ENCODE assay signal across 11 cellular contexts in the genomic region with DNA sequence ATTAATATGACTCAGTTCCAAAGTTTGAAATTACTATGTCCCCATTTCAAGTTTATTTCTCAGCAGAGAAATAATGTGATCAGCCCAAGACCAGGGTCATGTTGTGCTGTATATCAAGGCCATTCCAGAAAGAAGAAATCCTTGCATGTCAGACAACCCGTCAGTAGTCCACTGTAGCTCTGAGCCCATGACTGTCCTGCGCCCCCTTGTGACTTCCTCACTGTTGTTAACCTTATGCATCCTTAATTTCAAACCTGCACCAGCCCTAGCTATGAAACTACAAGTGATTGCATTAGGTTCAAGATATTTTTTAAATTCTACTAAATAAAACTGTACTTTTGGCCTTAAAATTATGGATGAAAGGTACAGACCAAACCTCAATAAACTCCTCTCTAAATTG.
DNase-seq lines count a peak whose midpoint lies in the region; ATAC-seq, FAIRE-seq and TF ChIP-seq lines count a peak whose summit lies in the region.
"Had no signal": no experiment of that assay in that cellular context is flagged by ENCODE, and none has a peak within 500 bp of the region (broad histone marks: within the 10 kb centered on the region; RNA-seq: fewer than 3 reads in every experiment).

No MANE protein-coding gene starts in this region.

- ATAC-seq in stimulated activated naive CD8-positive, alpha-beta T cell treated with anti-CD3 and anti-CD28 coated beads, Interleukin-15, Interleukin-2, amounts not matched to agents 100 U/mL and 50 U/mL, for 24 hours, result no peak
- no peak for ATAC-seq in stimulated activated naive CD8-positive, alpha-beta T cell treated with anti-CD3 and anti-CD28 coated beads, Interleukin-15, amount 100 ng/mL, for 72 hours
- no peak for ATAC-seq in HG03520 (IDR thresholded peaks at IDR 0.05; ENCODE audit: unreplicated experiment)

- H4K20me1 ChIP-seq in endothelial cell of umbilical vein (replicated peaks; ENCODE audit: control insufficient read depth, extremely low read depth, insufficient read depth, low read length), result no peaks in the 10 kb centered on the region

- peak; percentile 3 for DNase-seq in stimulated activated naive CD8-positive, alpha-beta T cell treated with anti-CD3 and anti-CD28 coated beads, Interleukin-15, Interleukin-2, amounts not matched to agents 100 U/mL and 50 U/mL, for 24 hours
- DNase-seq in stimulated activated naive CD8-positive, alpha-beta T cell treated with anti-CD3 and anti-CD28 coated beads, Interleukin-15, amount 100 ng/mL, for 72 hours, result no peak
- DNase-seq in NCI-H226 (peak; percentile 17), endothelial cell of umbilical vein (ENCODE audit: low read depth, low spot score) (peak; percentile 11), GM12891 (ENCODE audit: insufficient read length, low spot score) (no peak), GM12892 (ENCODE audit: insufficient read length) (no peak)
- no peak for DNase-seq in activated naive CD4-positive, alpha-beta T cell treated with anti-CD3 and anti-CD28 coated beads for 36 hours
- DNase-seq: activated CD4-positive, CD25-positive, alpha-beta regulatory T cell; effector CD4-positive, alpha-beta T cell had no signal

- H3K27ac Mint-ChIP-seq in stimulated activated naive CD8-positive, alpha-beta T cell treated with anti-CD3 and anti-CD28 coated beads, Interleukin-15, amount 100 ng/mL, for 72 hours, result no peak overlapping the region
- no peak overlapping the region for H3K27ac Mint-ChIP-seq in activated naive CD4-positive, alpha-beta T cell treated with anti-CD3 and anti-CD28 coated beads for 36 hours

- intact Hi-C loops in endothelial cell of umbilical vein (cut with micrococcal nuclease), result loop anchor here (1.0 kb wide), 1 partner anchor 1230 kb away; no protein-coding TSS in a partner anchor
- intact Hi-C loops in activated naive CD4-positive, alpha-beta T cell treated with anti-CD3 and anti-CD28 coated beads for 36 hours (cut with micrococcal nuclease), result no loop called here

- H3K9me3 Mint-ChIP-seq in stimulated activated naive CD8-positive, alpha-beta T cell treated with anti-CD3 and anti-CD28 coated beads, Interleukin-15, amount 100 ng/mL, for 72 hours, result peaks cover 8 to 24% of the 10 kb centered on the region in 2 donors
- peaks cover 10% of the 10 kb centered on the region for H3K9me3 Mint-ChIP-seq in activated naive CD4-positive, alpha-beta T cell treated with anti-CD3 and anti-CD28 coated beads for 36 hours

- no peak overlapping the region for H3K4me3 ChIP-seq in endothelial cell of umbilical vein (replicated peaks in 1 of 3; ENCODE audit: insufficient read depth in 1 of 3, low read depth in 1 of 3, low read length in 3 of 3)
- H3K4me3 ChIP-seq: pancreas had no signal

- no peaks in the 10 kb centered on the region for H3K79me2 ChIP-seq in endothelial cell of umbilical vein (ENCODE audit: control insufficient read depth, insufficient read depth, low read length)

- dilution Hi-C loops in endothelial cell of umbilical vein (cut with MboI; ENCODE audit: extremely low pct_ligation_motif_present, low sequenced_read_pairs), result no loop called here

- no peaks in the 10 kb centered on the region for H3K36me3 Mint-ChIP-seq in activated naive CD4-positive, alpha-beta T cell treated with anti-CD3 and anti-CD28 coated beads for 36 hours (ENCODE audit: low read depth)

- no peaks in the 10 kb centered on the region for H3K4me1 Mint-ChIP-seq in stimulated activated naive CD8-positive, alpha-beta T cell treated with anti-CD3 and anti-CD28 coated beads, Interleukin-15, amount 100 ng/mL, for 72 hours
- no peaks in the 10 kb centered on the region for H3K4me1 Mint-ChIP-seq in activated naive CD4-positive, alpha-beta T cell treated with anti-CD3 and anti-CD28 coated beads for 36 hours (ENCODE audit: low read depth)

- H3K27me3 Mint-ChIP-seq in stimulated activated naive CD8-positive, alpha-beta T cell treated with anti-CD3 and anti-CD28 coated beads, Interleukin-15, amount 100 ng/mL, for 72 hours, result no peaks in the 10 kb centered on the region
- no peaks in the 10 kb centered on the region for H3K27me3 Mint-ChIP-seq in activated naive CD4-positive, alpha-beta T cell treated with anti-CD3 and anti-CD28 coated beads for 36 hours (ENCODE audit: low read depth)

- H3K4me3 Mint-ChIP-seq in stimulated activated naive CD8-positive, alpha-beta T cell treated with anti-CD3 and anti-CD28 coated beads, Interleukin-15, amount 100 ng/mL, for 72 hours, result no peak overlapping the region
- H3K4me3 Mint-ChIP-seq in activated naive CD4-positive, alpha-beta T cell treated with anti-CD3 and anti-CD28 coated beads for 36 hours, result no peak overlapping the region

- no peak overlapping the region for H3K9ac ChIP-seq in endothelial cell of umbilical vein (replicated peaks; ENCODE audit: extremely low read depth, insufficient read depth, low read length)

- H2AFZ ChIP-seq in endothelial cell of umbilical vein (ENCODE audit: low read depth, low read length), result no peak overlapping the region

- no peaks in the 10 kb centered on the region for H3K36me3 ChIP-seq in endothelial cell of umbilical vein (ENCODE audit: control insufficient read depth in 2 of 2, extremely low read depth in 1 of 2, insufficient read depth in 2 of 2, low read length in 2 of 2)
- H3K36me3 ChIP-seq: pancreas had no signal

- no peak overlapping the region for H3K4me2 ChIP-seq in endothelial cell of umbilical vein (ENCODE audit: insufficient read depth, low read length)

- H3K4me1 ChIP-seq in endothelial cell of umbilical vein (ENCODE audit: control insufficient read depth, extremely low read depth, insufficient read depth, low read length), result no peaks in the 10 kb centered on the region
- H3K4me1 ChIP-seq: pancreas had no signal

- no TSS peak for BruUV-seq in endothelial cell of umbilical vein (replicated peaks; lab: Mats Ljungman, UMichigan)

- CTCF ChIA-PET in endothelial cell of umbilical vein (lab: Charles Lee), result interaction anchor here (1.0 to 1.6 kb wide), 4 partner anchors 9 to 1230 kb away, joined by 4 to 8 read pairs (median 6); no protein-coding TSS in a partner anchor
- CTCF ChIA-PET in activated naive CD4-positive, alpha-beta T cell treated with anti-CD3 and anti-CD28 coated beads for 36 hours (lab: Charles Lee), result no interaction called here

- H3K9me1 ChIP-seq in endothelial cell of umbilical vein (replicated peaks; ENCODE audit: control insufficient read depth, extremely low read depth, insufficient read depth, low read length), result no peaks in the 10 kb centered on the region

- peak in 1 of 2 donors; percentile 42 for TF ChIP-seq CTCF in endothelial cell of umbilical vein (IDR thresholded peaks at IDR 0.05; ENCODE audit: extremely low read depth in 1 of 2, insufficient read depth in 1 of 2, low read depth in 1 of 2, low read length in 2 of 2)

- FAIRE-seq in endothelial cell of umbilical vein (lab: Jason Lieb, UNC), result peak; percentile 78
- FAIRE-seq in GM12891 (lab: Jason Lieb, UNC), result no peak
- no peak for FAIRE-seq in GM12892 (lab: Jason Lieb, UNC)
- FAIRE-seq: pancreas had no signal

- no peaks in the 10 kb centered on the region for H3K9me3 ChIP-seq in endothelial cell of umbilical vein (replicated peaks; ENCODE audit: control insufficient read depth, insufficient read depth, low read length)
- H3K9me3 ChIP-seq: pancreas had no signal

- H3K27ac ChIP-seq in endothelial cell of umbilical vein (ENCODE audit: insufficient read depth, low read depth, low read length), result no peak overlapping the region
- H3K27ac ChIP-seq: pancreas had no signal

- no peaks in the 10 kb centered on the region for H3K27me3 ChIP-seq in endothelial cell of umbilical vein (ENCODE audit: control insufficient read depth in 2 of 2, insufficient read depth in 2 of 2, low read length in 2 of 2)
- H3K27me3 ChIP-seq: pancreas had no signal

- TF ChIP-seq POLR2A in endothelial cell of umbilical vein (IDR thresholded peaks at IDR 0.05; ENCODE audit: low read depth, low read length) (no peak), GM12891 (IDR thresholded peaks at IDR 0.05; ENCODE audit: low read depth, low read length) (no peak), GM12892 (IDR thresholded peaks at IDR 0.05; ENCODE audit: low read depth, low read length) (no peak)

- POLR2A ChIA-PET in endothelial cell of umbilical vein (lab: Charles Lee), result no interaction called here

TF ChIP-seq in endothelial cell of umbilical vein, 7 proteins besides CTCF, POLR2A, EP300 and RAD21:
- TF ChIP-seq GATA2 (IDR thresholded peaks at IDR 0.05; ENCODE audit: insufficient read depth, insufficient read length, low read depth, low read length), result no peak
- no peak for TF ChIP-seq JUN (IDR thresholded peaks at IDR 0.05; ENCODE audit: borderline replicate concordance, insufficient read depth, insufficient read length, low read depth)
- no peak for TF ChIP-seq EZH2 (IDR thresholded peaks at IDR 0.05; ENCODE audit: borderline replicate concordance, low read depth, low read length, severe bottlenecking)
- TF ChIP-seq MYC (IDR thresholded peaks at IDR 0.05; ENCODE audit: low read depth, low read length), result no peak
- TF ChIP-seq MAX (IDR thresholded peaks at IDR 0.05; ENCODE audit: insufficient read depth, insufficient read length), result no peak
- no peak for TF ChIP-seq FOS (IDR thresholded peaks at IDR 0.05; ENCODE audit: borderline replicate concordance, insufficient read depth, low read length)
- TF ChIP-seq POLR2AphosphoS5 (IDR thresholded peaks at IDR 0.05; ENCODE audit: insufficient read depth, low read depth, low read length), result no peak

TF ChIP-seq in GM12891, 5 proteins besides CTCF, POLR2A, EP300 and RAD21:
- TF ChIP-seq POLR2AphosphoS5 (IDR thresholded peaks at IDR 0.05; ENCODE audit: low read depth, low read length) (no peak), SPI1 (IDR thresholded peaks at IDR 0.05; ENCODE audit: low read depth, low read length) (no peak), POU2F2 (IDR thresholded peaks at IDR 0.05; ENCODE audit: low read depth, low read length) (no peak), TAF1 (IDR thresholded peaks at IDR 0.05; ENCODE audit: low read depth, low read length) (no peak), PAX5 (IDR thresholded peaks at IDR 0.05; ENCODE audit: insufficient read depth, low read length, severe bottlenecking) (no peak)

Comparison
In these comparisons a context has a peak if more than half of its experiments do, and no peak if none do; other contexts are left out.
1. DNase-seq: peak in stimulated activated naive CD8-positive, alpha-beta T cell treated with anti-CD3 and anti-CD28 coated beads, Interleukin-15, Interleukin-2, amounts not matched to agents 100 U/mL and 50 U/mL, for 24 hours (single experiment), NCI-H226 (single experiment) and endothelial cell of umbilical vein (single experiment); none in stimulated activated naive CD8-positive, alpha-beta T cell treated with anti-CD3 and anti-CD28 coated beads, Interleukin-15, amount 100 ng/mL, for 72 hours (0 of 2), GM12891 (single experiment), activated naive CD4-positive, alpha-beta T cell treated with anti-CD3 and anti-CD28 coated beads for 36 hours (single experiment) and GM12892 (single experiment).